Comparison of ENCODE assay signal across 8 cellular contexts in genomic region chr20:45419188-45420091, GRCh38. TPM values are rescaled to one million over a fixed set of nuclear protein-coding genes. Genes with fewer than 3 reads are reported as not detected.
DNase-seq lines count a peak whose midpoint lies in the region; ATAC-seq and TF ChIP-seq lines count a peak whose summit lies in the region.

No MANE protein-coding gene starts in this region.

- ATAC-seq in GM21526 (IDR thresholded peaks at IDR 0.05; ENCODE audit: low FRiP score, unreplicated experiment) = peak; percentile 49
- ATAC-seq in IMR-90 (ENCODE audit: low read depth) = peak; percentile 37
- peak; percentile 38 to 90 for ATAC-seq in left cardiac atrium

- dilution Hi-C loops in IMR-90 (cut with HindIII; ENCODE audit: low sequenced_read_pairs, unreplicated experiment) = no loop called here

- H3K27me3 Mint-ChIP-seq in activated T-helper 1 cell treated with anti-CD3 and anti-CD28 coated beads, Interleukin-12 subunit alpha, Interleukin-12 subunit beta, Interleukin-2, Interleukin-4 antibody, amounts not matched to agents 30 ng/mL and 10 ng/mL and 1 ng/mL, durations not matched to agents 14 hours and 24 hours and 36 hours (ENCODE audit: insufficient read depth) = no peaks in the 10 kb centered on the region
- H3K27me3 Mint-ChIP-seq in H9 (ENCODE audit: low read depth) = no peaks in the 10 kb centered on the region

- peaks cover 10% of the 10 kb centered on the region for H3K9me1 ChIP-seq in IMR-90 (ENCODE audit: insufficient read depth, low read length)

- H3K4ac ChIP-seq in IMR-90 (ENCODE audit: low read depth, low read length) (no peak overlapping the region), H9 (ENCODE audit: low read depth, low read length) (no peak overlapping the region)

- peaks cover 30% of the 10 kb centered on the region for H3K36me3 Mint-ChIP-seq in activated T-helper 1 cell treated with anti-CD3 and anti-CD28 coated beads, Interleukin-12 subunit alpha, Interleukin-12 subunit beta, Interleukin-2, Interleukin-4 antibody, amounts not matched to agents 30 ng/mL and 10 ng/mL and 1 ng/mL, durations not matched to agents 14 hours and 24 hours and 36 hours (ENCODE audit: low read depth)
- peaks cover 23 to 44% (median 39%) of the 10 kb centered on the region in 3 experiments; a peak in 6 of 7 replicates for H3K36me3 Mint-ChIP-seq in H9 (ENCODE audit: insufficient read depth in 1 of 3, low read depth in 3 of 3)

- H2BK15ac ChIP-seq in IMR-90 (ENCODE audit: low read depth, low read length) (no peak overlapping the region), H9 (ENCODE audit: low read depth, low read length) (no peak overlapping the region)

- no peak overlapping the region for H4K8ac ChIP-seq in IMR-90 (ENCODE audit: low read depth in 2 of 2, low read length in 2 of 2)
- no peak overlapping the region for H4K8ac ChIP-seq in H9 (replicated peaks; ENCODE audit: insufficient read length, low read depth, low read length)

- H2BK5ac ChIP-seq in IMR-90 (ENCODE audit: low read depth, low read length, poor library complexity, severe bottlenecking) (no peak overlapping the region), H9 (ENCODE audit: insufficient read length, low read length) (no peak overlapping the region)

- no peak overlapping the region for H3K56ac ChIP-seq in IMR-90 (ENCODE audit: extremely low read depth, insufficient read depth, low read length)
- H3K56ac ChIP-seq in H9 (ENCODE audit: insufficient read length, low read depth, low read length) = no peak overlapping the region

- TF ChIP-seq RAD21 in IMR-90 (IDR thresholded peaks at IDR 0.05; ENCODE audit: low read length) = no peak

- H3K18ac ChIP-seq in IMR-90 (ENCODE audit: low read depth, low read length) (no peak overlapping the region), H9 (ENCODE audit: insufficient read length, low read depth, low read length) (no peak overlapping the region)

- TF ChIP-seq CTCF in GM06990 (IDR thresholded peaks at IDR 0.05; ENCODE audit: insufficient read depth, low read length, poor library complexity, severe bottlenecking) (no peak), IMR-90 (conservative IDR thresholded peaks at IDR 0.05; ENCODE audit: low read depth, low read length) (no peak), H9 (conservative IDR thresholded peaks at IDR 0.05) (no peak)

- H3K9me3 Mint-ChIP-seq in activated T-helper 1 cell treated with anti-CD3 and anti-CD28 coated beads, Interleukin-12 subunit alpha, Interleukin-12 subunit beta, Interleukin-2, Interleukin-4 antibody, amounts not matched to agents 30 ng/mL and 10 ng/mL and 1 ng/mL, durations not matched to agents 14 hours and 24 hours and 36 hours = no peaks in the 10 kb centered on the region
- H3K9me3 Mint-ChIP-seq in H9 = no peaks in the 10 kb centered on the region

- H3K27ac Mint-ChIP-seq in activated T-helper 1 cell treated with anti-CD3 and anti-CD28 coated beads, Interleukin-12 subunit alpha, Interleukin-12 subunit beta, Interleukin-2, Interleukin-4 antibody, amounts not matched to agents 30 ng/mL and 10 ng/mL and 1 ng/mL, durations not matched to agents 14 hours and 24 hours and 36 hours = peak overlapping the region; percentile 88
- H3K27ac Mint-ChIP-seq in H9 = no peak overlapping the region

- H3K4me1 ChIP-seq in IMR-90 (ENCODE audit: control insufficient read depth, insufficient read depth, low read length) (peaks cover 9% of the 10 kb centered on the region; the same call in 1 of the 2 replicates), H9 (ENCODE audit: insufficient read depth, low read length) (no peaks in the 10 kb centered on the region; the same call in 1 of the 2 replicates)

- H3K4me1 Mint-ChIP-seq in activated T-helper 1 cell treated with anti-CD3 and anti-CD28 coated beads, Interleukin-12 subunit alpha, Interleukin-12 subunit beta, Interleukin-2, Interleukin-4 antibody, amounts not matched to agents 30 ng/mL and 10 ng/mL and 1 ng/mL, durations not matched to agents 14 hours and 24 hours and 36 hours (ENCODE audit: low read depth) = peaks cover 39% of the 10 kb centered on the region
- peaks cover 8 to 11% of the 10 kb centered on the region in 2 experiments for H3K4me1 Mint-ChIP-seq in H9

- no peak overlapping the region for H2BK12ac ChIP-seq in H9 (ENCODE audit: insufficient read length, low read depth, low read length)

- no peak overlapping the region for H2AK9ac ChIP-seq in IMR-90 (replicated peaks; ENCODE audit: low read depth, low read length, poor library complexity)

- H2AFZ ChIP-seq in IMR-90 (replicated peaks; ENCODE audit: low read length, poor library complexity) (no peak overlapping the region), H9 (ENCODE audit: low read length) (no peak overlapping the region)

- H4K5ac ChIP-seq in IMR-90 (ENCODE audit: low read depth, low read length) (no peak overlapping the region), H9 (ENCODE audit: insufficient read length, low read depth, low read length) (no peak overlapping the region)

- H4K91ac ChIP-seq in IMR-90 (ENCODE audit: insufficient read depth, low read depth, low read length) (no peak overlapping the region), H9 (ENCODE audit: insufficient read length, low read depth, low read length) (no peak overlapping the region)

- 44% methylated on average over 3 of the region's 17 CpGs; no CpG with 5 or more reads in 1 of the 2 experiments for WGBS in IMR-90 (ENCODE audit: extremely low coverage in 2 of 2, insufficient read length in 1 of 2), 2 experiments
- no CpG with 5 or more reads among the region's 17 CpGs for whole genome bisulfite sequencing in H9 (ENCODE audit: extremely low coverage, insufficient read length, low lambda C conversion rate)

- no peak overlapping the region for H3K4me3 Mint-ChIP-seq in activated T-helper 1 cell treated with anti-CD3 and anti-CD28 coated beads, Interleukin-12 subunit alpha, Interleukin-12 subunit beta, Interleukin-2, Interleukin-4 antibody, amounts not matched to agents 30 ng/mL and 10 ng/mL and 1 ng/mL, durations not matched to agents 14 hours and 24 hours and 36 hours
- H3K4me3 Mint-ChIP-seq in H9 = no peak overlapping the region

- H4K20me1 ChIP-seq in IMR-90 (ENCODE audit: insufficient read depth, low read length) (no peaks in the 10 kb centered on the region), H9 (ENCODE audit: control insufficient read depth, insufficient read depth, insufficient read length) (no peaks in the 10 kb centered on the region)

- no peak overlapping the region for H3K9ac ChIP-seq in IMR-90 (ENCODE audit: low read depth, low read length)
- no peak overlapping the region for H3K9ac ChIP-seq in H9 (ENCODE audit: extremely low read depth, insufficient read length, low read length)

- peak; percentile 46 for DNase-seq in GM06990 (ENCODE audit: extremely low read depth, insufficient read length)
- peak; percentile 94 for DNase-seq in IMR-90
- no peak for DNase-seq in activated T-helper 1 cell treated with anti-CD3 and anti-CD28 coated beads, Interleukin-12 subunit alpha, Interleukin-12 subunit beta, Interleukin-2, Interleukin-4 antibody, amounts not matched to agents 30 ng/mL and 10 ng/mL and 1 ng/mL, durations not matched to agents 14 hours and 24 hours and 36 hours (ENCODE audit: low spot score)
- peak; percentile 84 for DNase-seq in left cardiac atrium
- DNase-seq in stimulated activated CD8-positive, alpha-beta memory T cell treated with anti-CD3 and anti-CD28 coated beads, Interleukin-4, amount 100 ng/mL, for 48 hours = peak; percentile 43
- no peak for DNase-seq in DMS114 treated with DMSO at 0.1 percent for 48 hours (lab: John Stamatoyannopoulos, UW; ENCODE audit: unreplicated experiment)
- DNase-seq in H9 = no peak

- CTCF ChIA-PET in IMR-90 (lab: Yijun Ruan, JAX) = no interaction called here

- in situ Hi-C loops in IMR-90 (cut with MboI; ENCODE audit: low sequenced_read_pairs) = loop anchor here (5.0 kb wide), 1 partner anchor 42 kb away; the partner anchor contains the start of gene TP53TG5

- peaks cover 23% of the 10 kb centered on the region for H3K36me3 ChIP-seq in GM06990 (ENCODE audit: control insufficient read depth, insufficient read depth, low read length)
- peaks cover 33% of the 10 kb centered on the region for H3K36me3 ChIP-seq in IMR-90 (ENCODE audit: control insufficient read depth, insufficient read depth, low read length)

- intact Hi-C loops in IMR-90 (cut with micrococcal nuclease) = loop anchor here (5.0 kb wide), 1 partner anchor 57 kb away; the partner anchor contains the start of gene SYS1
- intact Hi-C loops in activated T-helper 1 cell treated with anti-CD3 and anti-CD28 coated beads, Interleukin-12 subunit alpha, Interleukin-12 subunit beta, Interleukin-2, Interleukin-4 antibody, amounts not matched to agents 30 ng/mL and 10 ng/mL and 1 ng/mL, durations not matched to agents 14 hours and 24 hours and 36 hours (cut with micrococcal nuclease) = loop anchor here (10.0 kb wide), 1 partner anchor 455 kb away; the partner anchor contains the start of genes STK4 and TOMM34
- intact Hi-C loops in left cardiac atrium (cut with DNase I) = no loop called here

- H3K79me2 ChIP-seq in H9 (ENCODE audit: insufficient read depth, low read length) = peaks cover 2% of the 10 kb centered on the region; the same call in 1 of the 2 replicates

- no peak overlapping the region for H3K27ac ChIP-seq in IMR-90 (ENCODE audit: insufficient read depth, low read length)
- H3K27ac ChIP-seq in H9 (ENCODE audit: insufficient read length, low read depth, low read length) = no peak overlapping the region

- BruUV-seq in IMR-90 (replicated peaks; lab: Mats Ljungman, UMichigan) = no TSS peak

- POLR2A ChIA-PET in IMR-90 (lab: Charles Lee; ENCODE audit: unreplicated experiment) = interaction anchor here (0.6 kb wide), 1 partner anchor 72 kb away, joined by 6 read pairs; no protein-coding TSS in a partner anchor

- H3K27me3 ChIP-seq in GM06990 (replicated peaks; ENCODE audit: control insufficient read depth, insufficient read depth, low read length) (no peaks in the 10 kb centered on the region), IMR-90 (ENCODE audit: control insufficient read depth, insufficient read depth, low read length) (no peaks in the 10 kb centered on the region), H9 (ENCODE audit: insufficient read depth, low read length) (no peaks in the 10 kb centered on the region)

- H3K4me3 ChIP-seq in GM06990 (replicated peaks; ENCODE audit: low read depth, low read length) (no peak overlapping the region), IMR-90 (ENCODE audit: insufficient read depth, low read depth, low read length) (no peak overlapping the region)

- H3K9me3 ChIP-seq in IMR-90 (ENCODE audit: control insufficient read depth, insufficient read depth, low read length) = no peaks in the 10 kb centered on the region
- no peaks in the 10 kb centered on the region for H3K9me3 ChIP-seq in H9 (ENCODE audit: control insufficient read depth, low read depth, low read length)

- H3K4me2 ChIP-seq in IMR-90 (ENCODE audit: low read depth, low read length) (no peak overlapping the region), H9 (ENCODE audit: insufficient read depth, insufficient read length, low read length) (no peak overlapping the region)

- H3K23ac ChIP-seq in IMR-90 (ENCODE audit: low read depth, low read length) (no peak overlapping the region), H9 (ENCODE audit: insufficient read length, low read depth, low read length) (no peak overlapping the region)

- no peak; the same call in 1 of the 2 replicates for TF ChIP-seq POLR2A in IMR-90 (IDR thresholded peaks at IDR 0.05; ENCODE audit: low read depth, low read length)

- H2BK120ac ChIP-seq in IMR-90 (ENCODE audit: low read depth, low read length) = no peak overlapping the region
- H2BK120ac ChIP-seq in H9 (ENCODE audit: low read depth, low read length, poor library complexity, severe bottlenecking) = no peak overlapping the region

- H2BK20ac ChIP-seq in IMR-90 (ENCODE audit: low read depth, low read length) (no peak overlapping the region), H9 (ENCODE audit: low read depth, low read length, poor library complexity, severe bottlenecking) (no peak overlapping the region)

- H3T11ph ChIP-seq in H9 (ENCODE audit: low read length) = no peak overlapping the region

- H3K23me2 ChIP-seq in H9 (ENCODE audit: insufficient read length, low read depth, low read length, poor library complexity, severe bottlenecking) = peaks cover 7% of the 10 kb centered on the region

- no peak overlapping the region for H3K14ac ChIP-seq in IMR-90 (replicated peaks; ENCODE audit: low read depth, low read length)
- H3K14ac ChIP-seq in H9 (ENCODE audit: insufficient read depth, low read length) = no peak overlapping the region

- no peak overlapping the region; the same call in 1 of the 2 replicates for H2AK5ac ChIP-seq in IMR-90 (ENCODE audit: low read depth, low read length)
- no peak overlapping the region for H2AK5ac ChIP-seq in H9 (ENCODE audit: insufficient read length, low read length)

- H3K79me1 ChIP-seq in IMR-90 (ENCODE audit: low read depth in 1 of 2, low read length in 2 of 2) = peaks cover 21 to 46% of the 10 kb centered on the region in 2 experiments
- no peaks in the 10 kb centered on the region for H3K79me1 ChIP-seq in H9 (ENCODE audit: insufficient read depth, low read depth, low read length, poor library complexity, severe bottlenecking)

RNA-seq across cellular contexts. Expression of gene PIGT, which starts 3.5 kb away (rescaled TPM):
- 27.2 and 31.2 TPM in 2 replicates for total RNA-seq in IMR-90 (2012; rRNA removed)
- polyA plus RNA-seq in IMR-90 (2012; rRNA removed) = 145 and 168 TPM in 2 replicates
- polyA plus RNA-seq in IMR-90 (2012; cell fraction: cytosol; rRNA removed) = 95.0 and 170 TPM in 2 replicates
- 54.1 and 81.1 TPM in 2 replicates for polyA plus RNA-seq in IMR-90 (2012; cell fraction: nucleus; rRNA removed; ENCODE audit: low replicate concordance)
- 89.8 and 90.6 TPM in 2 replicates for total RNA-seq in activated T-helper 1 cell treated with anti-CD3 and anti-CD28 coated beads, Interleukin-12 subunit alpha, Interleukin-12 subunit beta, Interleukin-2, Interleukin-4 antibody, amounts not matched to agents 30 ng/mL and 10 ng/mL and 1 ng/mL, durations not matched to agents 14 hours and 24 hours and 36 hours
- total RNA-seq in left cardiac atrium = 100 to 1,000 TPM; 104 to 129 TPM
- 73.9 and 78.9 TPM in 2 replicates for total RNA-seq in H9 (2021)

RNA-seq across cellular contexts. Expression of gene DBNDD2, which starts 11.4 kb away (rescaled TPM):
- total RNA-seq in IMR-90 (2012; rRNA removed) = 1.1 and 1.3 TPM in 2 replicates
- 7.8 and 9.3 TPM in 2 replicates for polyA plus RNA-seq in IMR-90 (2012; rRNA removed)
- 6.7 and 9.8 TPM in 2 replicates for polyA plus RNA-seq in IMR-90 (2012; cell fraction: cytosol; rRNA removed)
- 7.2 and 10.5 TPM in 2 replicates for polyA plus RNA-seq in IMR-90 (2012; cell fraction: nucleus; rRNA removed; ENCODE audit: low replicate concordance)
- total RNA-seq in activated T-helper 1 cell treated with anti-CD3 and anti-CD28 coated beads, Interleukin-12 subunit alpha, Interleukin-12 subunit beta, Interleukin-2, Interleukin-4 antibody, amounts not matched to agents 30 ng/mL and 10 ng/mL and 1 ng/mL, durations not matched to agents 14 hours and 24 hours and 36 hours = 21.7 and 24.6 TPM in 2 replicates
- total RNA-seq in left cardiac atrium = 100 to 1,000 TPM; 177 to 200 TPM
- total RNA-seq in H9 (2021) = 39.1 and 39.3 TPM in 2 replicates

RNA-seq across cellular contexts. Expression of gene TP53TG5, which starts 41.3 kb away (rescaled TPM):
- total RNA-seq in IMR-90 (2012; rRNA removed) (not detected in 2 replicates), left cardiac atrium (1 to 10 TPM in 1 of 2 donors, under 1 TPM in 1; 0.68 to 2.0 TPM), H9 (2021) (0.59 TPM in 1 of 2 replicates, not detected in the other)
- not detected in 2 replicates for polyA plus RNA-seq in IMR-90 (2012; rRNA removed)
- not detected in 2 replicates for polyA plus RNA-seq in IMR-90 (2012; cell fraction: cytosol; rRNA removed)
- polyA plus RNA-seq in IMR-90 (2012; cell fraction: nucleus; rRNA removed; ENCODE audit: low replicate concordance) = not detected in 2 replicates
- total RNA-seq in activated T-helper 1 cell treated with anti-CD3 and anti-CD28 coated beads, Interleukin-12 subunit alpha, Interleukin-12 subunit beta, Interleukin-2, Interleukin-4 antibody, amounts not matched to agents 30 ng/mL and 10 ng/mL and 1 ng/mL, durations not matched to agents 14 hours and 24 hours and 36 hours = 0.07 and 0.08 TPM in 2 replicates

RNA-seq across cellular contexts. Expression of gene WFDC2, which starts 50.1 kb away (rescaled TPM):
- not detected in 2 replicates for total RNA-seq in IMR-90 (2012; rRNA removed)
- polyA plus RNA-seq in IMR-90 (2012; rRNA removed) = not detected in 2 replicates
- polyA plus RNA-seq in IMR-90 (2012; cell fraction: cytosol; rRNA removed) = not detected in 2 replicates
- polyA plus RNA-seq in IMR-90 (2012; cell fraction: nucleus; rRNA removed; ENCODE audit: low replicate concordance) = not detected in 2 replicates
- total RNA-seq in activated T-helper 1 cell treated with anti-CD3 and anti-CD28 coated beads, Interleukin-12 subunit alpha, Interleukin-12 subunit beta, Interleukin-2, Interleukin-4 antibody, amounts not matched to agents 30 ng/mL and 10 ng/mL and 1 ng/mL, durations not matched to agents 14 hours and 24 hours and 36 hours = not detected in 2 replicates
- 1 to 10 TPM in 1 of 2 donors, under 1 TPM in 1; 0.52 to 6.9 TPM for total RNA-seq in left cardiac atrium
- total RNA-seq in H9 (2021) = 57.1 and 59.6 TPM in 2 replicates

RNA-seq across cellular contexts. Expression of gene SYS1, which starts 56.5 kb away (rescaled TPM):
- total RNA-seq in IMR-90 (2012; rRNA removed) (12.9 and 16.7 TPM in 2 replicates), left cardiac atrium (10 to 100 TPM; 23.4 to 24.1 TPM), H9 (2021) (18.6 and 21.0 TPM in 2 replicates)
- polyA plus RNA-seq in IMR-90 (2012; rRNA removed) = 24.6 and 29.2 TPM in 2 replicates
- 35.1 and 52.6 TPM in 2 replicates for polyA plus RNA-seq in IMR-90 (2012; cell fraction: cytosol; rRNA removed)
- 10.9 and 29.3 TPM in 2 replicates for polyA plus RNA-seq in IMR-90 (2012; cell fraction: nucleus; rRNA removed; ENCODE audit: low replicate concordance)
- total RNA-seq in activated T-helper 1 cell treated with anti-CD3 and anti-CD28 coated beads, Interleukin-12 subunit alpha, Interleukin-12 subunit beta, Interleukin-2, Interleukin-4 antibody, amounts not matched to agents 30 ng/mL and 10 ng/mL and 1 ng/mL, durations not matched to agents 14 hours and 24 hours and 36 hours = 25.6 and 26.4 TPM in 2 replicates

Comparison
In these comparisons a context has a peak if more than half of its experiments do, and no peak if none do; other contexts are left out.
1. DNase-seq: peak in GM06990 (single experiment), IMR-90 (single experiment), left cardiac atrium (single experiment) and stimulated activated CD8-positive, alpha-beta memory T cell treated with anti-CD3 and anti-CD28 coated beads, Interleukin-4, amount 100 ng/mL, for 48 hours (single experiment); none in activated T-helper 1 cell treated with anti-CD3 and anti-CD28 coated beads, Interleukin-12 subunit alpha, Interleukin-12 subunit beta, Interleukin-2, Interleukin-4 antibody, amounts not matched to agents 30 ng/mL and 10 ng/mL and 1 ng/mL, durations not matched to agents 14 hours and 24 hours and 36 hours (single experiment), DMS114 treated with DMSO at 0.1 percent for 48 hours (single experiment) and H9 (single experiment).
2. RNA of gene DBNDD2, which starts 11.4 kb away (total RNA-seq): 177 to 200 TPM in left cardiac atrium, 39.1 to 39.3 TPM in H9 and 21.7 to 24.6 TPM in activated T-helper 1 cell treated with anti-CD3 and anti-CD28 coated beads, Interleukin-12 subunit alpha, Interleukin-12 subunit beta, Interleukin-2, Interleukin-4 antibody, amounts not matched to agents 30 ng/mL and 10 ng/mL and 1 ng/mL, durations not matched to agents 14 hours and 24 hours and 36 hours; 1.1 to 1.3 TPM in IMR-90; every median in the first group is over 10 times any median in the second.
3. intact Hi-C loops: an anchor here in IMR-90 (5.0 kb wide) and activated T-helper 1 cell treated with anti-CD3 and anti-CD28 coated beads, Interleukin-12 subunit alpha, Interleukin-12 subunit beta, Interleukin-2, Interleukin-4 antibody, amounts not matched to agents 30 ng/mL and 10 ng/mL and 1 ng/mL, durations not matched to agents 14 hours and 24 hours and 36 hours (10.0 kb wide); none called in left cardiac atrium.
4. Peak in every context shown above with its lines, with median percentiles within 50 percentile points of each other: ATAC-seq.